In the genomic region with DNA sequence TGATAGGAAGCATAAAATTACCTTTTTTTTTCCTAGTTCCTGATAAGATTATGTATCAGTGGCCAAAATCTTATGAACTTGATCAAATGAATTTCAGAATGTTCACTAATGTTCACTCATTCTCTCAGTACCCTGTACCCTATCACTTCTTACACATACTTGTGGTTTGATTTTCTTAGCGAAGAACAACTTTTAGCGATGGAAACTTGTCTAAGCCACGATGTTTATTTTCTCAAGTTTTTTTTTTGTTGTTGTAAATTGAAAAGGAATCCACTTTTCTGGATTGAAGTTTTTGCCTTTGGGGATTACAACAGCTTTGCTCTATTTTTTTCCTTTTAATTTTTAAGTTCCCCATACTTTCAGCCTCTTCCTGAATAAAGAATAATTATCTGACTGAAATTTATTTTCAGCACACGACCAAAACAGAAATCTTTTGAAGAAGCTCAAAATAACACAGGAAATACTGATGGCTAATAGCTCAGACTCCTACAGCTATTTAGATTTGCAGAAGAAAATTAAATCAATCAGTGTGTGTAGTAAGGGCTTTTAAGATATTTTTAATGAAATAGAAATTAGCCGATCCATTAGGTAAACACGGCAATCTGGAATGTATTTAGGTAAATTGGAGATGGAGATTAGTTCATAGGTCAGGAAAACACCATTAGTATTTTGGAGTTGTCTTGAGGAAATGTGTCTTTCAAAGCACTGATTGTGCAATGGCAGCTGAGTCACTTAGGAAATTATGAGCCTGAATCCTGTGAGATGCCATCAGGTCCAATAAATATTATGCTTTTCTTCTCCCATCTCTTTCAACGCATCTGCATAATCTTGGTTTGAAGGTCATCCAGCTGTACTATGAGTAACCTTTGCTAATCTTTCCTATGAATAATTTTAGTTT, we compare ENCODE assay signal across 11 cellular contexts.
DNase-seq lines count a peak whose midpoint lies in the region; ATAC-seq and TF ChIP-seq lines count a peak whose summit lies in the region.
"Had no signal": no experiment of that assay in that cellular context is flagged by ENCODE, and none has a peak within 500 bp of the region (broad histone marks: within the 10 kb centered on the region; RNA-seq: fewer than 3 reads in every experiment).

No MANE protein-coding gene starts in this region.

- peak; percentile 8 for DNase-seq in activated naive CD4-positive, alpha-beta T cell treated with anti-CD3 and anti-CD28 coated beads for 36 hours
- no peak for DNase-seq in activated naive CD4-positive, alpha-beta T cell treated with anti-CD3 and anti-CD28 coated beads, Interleukin-2, amount 50 U/mL, for 72 hours (ENCODE audit: low spot score in 2 of 2)
- DNase-seq in astrocyte of the hippocampus (ENCODE audit: low read depth, low spot score) (peak; percentile 52), iris pigment epithelial cell (ENCODE audit: low read depth) (peak; percentile 95), uterus (peak in 1 of 2 donors; percentile 64), mesendoderm (no peak)

- TF ChIP-seq POLR2A in uterus (IDR thresholded peaks at IDR 0.05) = no peak

- no peak for ATAC-seq in activated naive CD4-positive, alpha-beta T cell treated with anti-CD3 and anti-CD28 coated beads, Interleukin-2, amount 50 U/mL, for 72 hours
- no peak for ATAC-seq in GM21737 (IDR thresholded peaks at IDR 0.05; ENCODE audit: unreplicated experiment)
- no peak for ATAC-seq in HG03469 (IDR thresholded peaks at IDR 0.05; ENCODE audit: unreplicated experiment)

- no peak overlapping the region for H3K4me2 ChIP-seq in mesendoderm (ENCODE audit: low read length)
- H3K4me2 ChIP-seq: neural progenitor cell had no signal

- no peak overlapping the region for H3K18ac ChIP-seq in mesendoderm (ENCODE audit: low read length)

- H3K9me3 Mint-ChIP-seq in activated naive CD4-positive, alpha-beta T cell treated with anti-CD3 and anti-CD28 coated beads for 36 hours = no peaks in the 10 kb centered on the region
- H3K9me3 Mint-ChIP-seq in activated naive CD4-positive, alpha-beta T cell treated with anti-CD3 and anti-CD28 coated beads, Interleukin-2, amount 50 U/mL, for 72 hours = peaks cover 2 to 3% of the 10 kb centered on the region in 2 donors
- H3K9me3 Mint-ChIP-seq: CD14-positive monocyte had no signal

- WGBS in mesendoderm (ENCODE audit: extremely low coverage, insufficient coverage, low lambda C conversion rate) = 100% methylated on average over 2 of the region's 7 CpGs

- no peak overlapping the region for H2AK5ac ChIP-seq in mesendoderm (ENCODE audit: low read length)

- H2BK5ac ChIP-seq in mesendoderm (ENCODE audit: low read length) = no peak overlapping the region

- intact Hi-C loops in activated naive CD4-positive, alpha-beta T cell treated with anti-CD3 and anti-CD28 coated beads for 36 hours (cut with micrococcal nuclease) = loop anchor here (5.0 kb wide), 3 partner anchors 151 to 744 kb away; a partner anchor contains a TSS
- intact Hi-C loops in uterus (cut with DNase I; ENCODE audit: low total_unique reads) = no loop called here

- H3K4me1 Mint-ChIP-seq in activated naive CD4-positive, alpha-beta T cell treated with anti-CD3 and anti-CD28 coated beads for 36 hours (ENCODE audit: low read depth) = peaks cover 40% of the 10 kb centered on the region
- H3K4me1 Mint-ChIP-seq: neural progenitor cell had no signal

- H2BK120ac ChIP-seq in mesendoderm (ENCODE audit: low read depth, low read length) = no peak overlapping the region

- H3K4me1 ChIP-seq in uterus (peaks cover 0 to 5% of the 10 kb centered on the region in 2 donors), mesendoderm (ENCODE audit: control insufficient read depth, low read depth, low read length) (peaks cover 2% of the 10 kb centered on the region)
- H3K4me1 ChIP-seq: neural progenitor cell had no signal

- H4K5ac ChIP-seq in mesendoderm (ENCODE audit: low read length) = no peak overlapping the region

- H3K27ac ChIP-seq in uterus = peak overlapping the region; percentile 45 to 57
- H3K27ac ChIP-seq in mesendoderm (ENCODE audit: low read depth, low read length) = no peak overlapping the region
- H3K27ac ChIP-seq: neural progenitor cell had no signal

- no peak overlapping the region for H4K8ac ChIP-seq in mesendoderm (ENCODE audit: low read depth, low read length)

- H3K36me3 Mint-ChIP-seq in activated naive CD4-positive, alpha-beta T cell treated with anti-CD3 and anti-CD28 coated beads for 36 hours (ENCODE audit: low read depth) = no peaks in the 10 kb centered on the region
- no peaks in the 10 kb centered on the region for H3K36me3 Mint-ChIP-seq in activated naive CD4-positive, alpha-beta T cell treated with anti-CD3 and anti-CD28 coated beads, Interleukin-2, amount 50 U/mL, for 72 hours
- H3K36me3 Mint-ChIP-seq: CD14-positive monocyte, neural progenitor cell had no signal

- no peak overlapping the region for H3K56ac ChIP-seq in mesendoderm (ENCODE audit: low read length)

- H3K4me3 Mint-ChIP-seq in activated naive CD4-positive, alpha-beta T cell treated with anti-CD3 and anti-CD28 coated beads for 36 hours = no peak overlapping the region
- H3K4me3 Mint-ChIP-seq: CD14-positive monocyte, neural progenitor cell had no signal

- H2BK15ac ChIP-seq in mesendoderm (replicated peaks; ENCODE audit: low read depth) = no peak overlapping the region

- TF ChIP-seq CTCF in uterus (IDR thresholded peaks at IDR 0.05) = no peak

- H3K27ac Mint-ChIP-seq in activated naive CD4-positive, alpha-beta T cell treated with anti-CD3 and anti-CD28 coated beads for 36 hours = no peak overlapping the region
- no peak overlapping the region for H3K27ac Mint-ChIP-seq in activated naive CD4-positive, alpha-beta T cell treated with anti-CD3 and anti-CD28 coated beads, Interleukin-2, amount 50 U/mL, for 72 hours
- H3K27ac Mint-ChIP-seq: neural progenitor cell had no signal

- H3K27me3 Mint-ChIP-seq in activated naive CD4-positive, alpha-beta T cell treated with anti-CD3 and anti-CD28 coated beads for 36 hours (ENCODE audit: low read depth) = no peaks in the 10 kb centered on the region

- H3K9me3 ChIP-seq in uterus = no peaks in the 10 kb centered on the region
- H3K9me3 ChIP-seq: thoracic aorta had no signal

- H3K36me3 ChIP-seq in uterus (no peaks in the 10 kb centered on the region), mesendoderm (ENCODE audit: control insufficient read depth, insufficient read depth, low read length) (no peaks in the 10 kb centered on the region)
- H3K36me3 ChIP-seq: neural progenitor cell, thoracic aorta had no signal

- H3K23ac ChIP-seq in mesendoderm (ENCODE audit: low read length) = no peak overlapping the region

- no peaks in the 10 kb centered on the region for H3K79me2 ChIP-seq in mesendoderm (ENCODE audit: control insufficient read depth, insufficient read depth, low read length)

- no peak overlapping the region for H3K4ac ChIP-seq in mesendoderm (ENCODE audit: low read depth, low read length)

- H3K9ac ChIP-seq in mesendoderm (ENCODE audit: low read length) = no peak overlapping the region
- H3K9ac ChIP-seq: neural progenitor cell had no signal

- no peaks in the 10 kb centered on the region for H3K79me1 ChIP-seq in mesendoderm (ENCODE audit: low read length)

- no peak overlapping the region for H3K4me3 ChIP-seq in uterus
- no peak overlapping the region for H3K4me3 ChIP-seq in mesendoderm (ENCODE audit: low read length)
- H3K4me3 ChIP-seq: neural progenitor cell, thoracic aorta had no signal

- CTCF ChIA-PET in activated naive CD4-positive, alpha-beta T cell treated with anti-CD3 and anti-CD28 coated beads for 36 hours (lab: Charles Lee) = no interaction called here

- no peaks in the 10 kb centered on the region for H3K27me3 ChIP-seq in uterus
- no peaks in the 10 kb centered on the region for H3K27me3 ChIP-seq in mesendoderm (ENCODE audit: insufficient read depth, low read length, poor library complexity)
- H3K27me3 ChIP-seq: neural progenitor cell had no signal

Comparison
In these comparisons a context has a peak if more than half of its experiments do, and no peak if none do; other contexts are left out.
1. DNase-seq: peak in activated naive CD4-positive, alpha-beta T cell treated with anti-CD3 and anti-CD28 coated beads for 36 hours (single experiment), astrocyte of the hippocampus (single experiment) and iris pigment epithelial cell (single experiment); none in activated naive CD4-positive, alpha-beta T cell treated with anti-CD3 and anti-CD28 coated beads, Interleukin-2, amount 50 U/mL, for 72 hours (0 of 2) and mesendoderm (single experiment).